ENCODE assay signal across 12 cellular contexts in the genomic region with DNA sequence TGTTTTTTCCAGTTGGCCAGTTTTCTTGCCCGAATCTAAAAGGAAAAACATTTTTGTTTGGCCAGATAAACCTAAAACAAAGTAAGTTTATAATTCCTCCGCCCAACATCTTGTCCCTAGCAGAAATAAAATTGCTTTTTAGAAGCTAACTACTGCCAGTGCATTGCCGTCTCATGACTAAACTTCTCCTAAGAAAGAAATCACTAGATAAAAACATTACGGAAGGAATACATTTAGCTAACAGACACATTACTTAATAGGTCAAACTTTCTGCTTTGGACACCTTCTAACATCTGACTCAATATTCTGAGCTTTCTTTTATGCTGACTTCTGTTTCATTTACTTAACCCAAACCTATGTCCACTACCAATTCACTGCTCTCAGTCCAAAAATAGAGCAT. TPM values are rescaled to one million over a fixed set of nuclear protein-coding genes. Genes with fewer than 3 reads are reported as not detected.
DNase-seq lines count a peak whose midpoint lies in the region; ATAC-seq and TF ChIP-seq lines count a peak whose summit lies in the region.
"Had no signal": no experiment of that assay in that cellular context is flagged by ENCODE, and none has a peak within 500 bp of the region (broad histone marks: within the 10 kb centered on the region; RNA-seq: fewer than 3 reads in every experiment).

No MANE protein-coding gene starts in this region.

- no peaks in the 10 kb centered on the region for H3K36me3 ChIP-seq in breast epithelium
- H3K36me3 ChIP-seq in mammary epithelial cell (ENCODE audit: insufficient read depth, low read length), result no peaks in the 10 kb centered on the region
- H3K36me3 ChIP-seq: right lobe of liver had no signal

- in situ Hi-C loops in mammary epithelial cell (cut with MboI; ENCODE audit: low sequenced_read_pairs in 2 of 2), result no loop called here

- H3K4me1 ChIP-seq in breast epithelium (peaks cover 0 to 9% of the 10 kb centered on the region in 2 donors), mammary epithelial cell (ENCODE audit: insufficient read depth, low read length) (no peaks in the 10 kb centered on the region)

- dilution Hi-C loops in mammary epithelial cell (cut with HindIII; ENCODE audit: low sequenced_read_pairs), result no loop called here

- ATAC-seq in HG02610 (IDR thresholded peaks at IDR 0.05; ENCODE audit: unreplicated experiment) (no peak), HG02852 (IDR thresholded peaks at IDR 0.05; ENCODE audit: unreplicated experiment) (no peak), GM18873 (IDR thresholded peaks at IDR 0.05; ENCODE audit: low FRiP score, unreplicated experiment) (no peak)

- no peaks in the 10 kb centered on the region for H3K79me2 ChIP-seq in mammary epithelial cell (ENCODE audit: insufficient read depth, low read length)

- H3K9me3 Mint-ChIP-seq in nephron progenitor cell, result peaks cover 3% of the 10 kb centered on the region
- H3K9me3 Mint-ChIP-seq: central memory CD8-positive, alpha-beta T cell had no signal

- intact Hi-C loops in breast epithelium (cut with DNase I; ENCODE audit: low total_unique reads) (no loop called here), mammary epithelial cell (cut with micrococcal nuclease) (no loop called here)

- no TSS peak for BruUV-seq in mammary epithelial cell (replicated peaks; lab: Mats Ljungman, UMichigan)

- H4K20me1 ChIP-seq in mammary epithelial cell (ENCODE audit: insufficient read depth, low read length), result no peaks in the 10 kb centered on the region

- no peak for DNase-seq in breast epithelium (ENCODE audit: low spot score in 2 of 2)
- DNase-seq in mammary epithelial cell, result no peak
- peak; percentile 71 for DNase-seq in fibroblast of gingiva (ENCODE audit: low read depth)
- no peak for DNase-seq in nephron progenitor cell
- no peak for DNase-seq in T-helper 9 cell
- DNase-seq: ACHN, NCI-H2081, right lobe of liver had no signal

- no peak overlapping the region for H3K4me2 ChIP-seq in mammary epithelial cell (ENCODE audit: insufficient read depth, low read depth, low read length)

- 96% methylated on average over 4 of the region's 4 CpGs for WGBS in mammary epithelial cell (ENCODE audit: low coverage, missing lambda C conversion rate)

- no peak for TF ChIP-seq POLR2A in breast epithelium (IDR thresholded peaks at IDR 0.05)

- H3K27ac Mint-ChIP-seq in nephron progenitor cell, result peak overlapping the region; percentile 14

- H3K9ac ChIP-seq in mammary epithelial cell (ENCODE audit: insufficient read depth, low read length), result no peak overlapping the region

- no peaks in the 10 kb centered on the region for H3K4me1 Mint-ChIP-seq in nephron progenitor cell

- no peak overlapping the region for H3K4me3 Mint-ChIP-seq in nephron progenitor cell
- H3K4me3 Mint-ChIP-seq: central memory CD8-positive, alpha-beta T cell had no signal

- H3K4me3 ChIP-seq in breast epithelium, result no peak overlapping the region
- no peak overlapping the region for H3K4me3 ChIP-seq in mammary epithelial cell (replicated peaks in 1 of 3; ENCODE audit: insufficient read depth in 1 of 3, low read depth in 2 of 3, low read length in 3 of 3)
- H3K4me3 ChIP-seq: right lobe of liver had no signal

- H3K27ac ChIP-seq in breast epithelium (peak overlapping the region; percentile 0 to 30), mammary epithelial cell (ENCODE audit: insufficient read depth, low read depth, low read length) (no peak overlapping the region)
- H3K27ac ChIP-seq: right lobe of liver had no signal

- peaks cover 14% of the 10 kb centered on the region for H3K36me3 Mint-ChIP-seq in nephron progenitor cell (ENCODE audit: low read depth)

- CTCF ChIA-PET in mammary epithelial cell (lab: Charles Lee; ENCODE audit: low non-redundant PET), result no interaction called here

- H2AFZ ChIP-seq in mammary epithelial cell (ENCODE audit: low read depth, low read length), result no peak overlapping the region

- TF ChIP-seq CTCF in breast epithelium (IDR thresholded peaks at IDR 0.05) (no peak), mammary epithelial cell (conservative IDR thresholded peaks at IDR 0.05 in 1 of 2, IDR thresholded peaks at IDR 0.05 in 1 of 2; ENCODE audit: extremely low read depth in 1 of 2, insufficient read depth in 1 of 2, low read depth in 1 of 2, low read length in 2 of 2) (no peak), nephron progenitor cell (IDR thresholded peaks at IDR 0.05) (no peak)

- H3K9me3 ChIP-seq in breast epithelium (no peaks in the 10 kb centered on the region), mammary epithelial cell (replicated peaks; ENCODE audit: insufficient read depth, low read length) (no peaks in the 10 kb centered on the region)
- H3K9me3 ChIP-seq: right lobe of liver had no signal

- H3K27me3 ChIP-seq in breast epithelium, result no peaks in the 10 kb centered on the region
- no peaks in the 10 kb centered on the region for H3K27me3 ChIP-seq in mammary epithelial cell (ENCODE audit: insufficient read depth, low read length)
- H3K27me3 ChIP-seq: right lobe of liver had no signal

- peaks cover 2% of the 10 kb centered on the region for H3K27me3 Mint-ChIP-seq in nephron progenitor cell (ENCODE audit: low read depth, poor library complexity)
- H3K27me3 Mint-ChIP-seq: central memory CD8-positive, alpha-beta T cell had no signal

RNA-seq across cellular contexts. Expression of a gene that starts 36.2 kb away (rescaled TPM):
- total RNA-seq in breast epithelium, result 10 to 100 TPM; 17.0 to 33.1 (median 25.3) TPM
- total RNA-seq in mammary epithelial cell, result 10 to 100 TPM; 13.0 to 17.0 TPM
- polyA plus RNA-seq in mammary epithelial cell, result 2.6 TPM
- polyA minus RNA-seq in mammary epithelial cell, result 15.9 TPM
